In genomic region chr9:133467101-133467500, GRCh38 we compare ENCODE assay signal across 1 cellular context.
TF ChIP-seq lines count a peak whose summit lies in the region.

No MANE protein-coding gene starts in this region.

TF ChIP-seq in HepG2, 621 proteins besides CTCF, POLR2A, EP300 and RAD21:
- no peak for TF ChIP-seq THAP8 (CRISPR knock-in tag; IDR thresholded peaks at IDR 0.05; ENCODE audit: borderline replicate concordance)
- peak; percentile 27 for TF ChIP-seq RBM22 (optimal IDR thresholded peaks at IDR 0.05; ENCODE audit: low read length)
- no peak for TF ChIP-seq NR2C2 (CRISPR knock-in tag; IDR thresholded peaks at IDR 0.05; ENCODE audit: borderline replicate concordance)
- TF ChIP-seq ZFYVE20 (CRISPR knock-in tag; IDR thresholded peaks at IDR 0.05; ENCODE audit: borderline replicate concordance, low read depth), result no peak
- no peak for TF ChIP-seq TAF1 (CRISPR knock-in tag; IDR thresholded peaks at IDR 0.05)
